25 cellular contexts compared by ENCODE assay signal in the genomic region with DNA sequence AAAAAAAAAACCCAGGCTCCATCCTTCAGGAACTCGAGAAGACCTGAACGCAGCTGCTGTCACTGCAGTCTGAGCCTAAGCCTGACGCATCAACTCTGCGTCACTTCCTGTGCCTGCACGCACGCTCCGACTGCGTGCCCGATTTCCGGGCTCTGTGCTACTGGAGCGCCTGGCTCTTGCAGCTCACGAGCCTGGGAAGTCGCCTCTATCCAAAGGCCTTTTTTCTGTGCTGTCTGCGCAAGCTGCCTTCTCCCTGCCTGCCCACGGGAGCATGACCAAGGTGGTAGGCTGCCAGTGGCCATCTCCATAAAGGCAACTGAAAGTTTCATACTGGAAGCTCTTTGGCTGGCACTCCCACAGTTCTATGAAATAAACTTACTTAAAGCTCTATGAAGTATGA. TPM values are rescaled to one million over a fixed set of nuclear protein-coding genes. Genes with fewer than 3 reads are reported as not detected.
A peak's percentile ranks its signal among the peaks of the same experiment; 100 is the strongest.
DNase-seq lines count a peak whose midpoint lies in the region; FAIRE-seq and TF ChIP-seq lines count a peak whose summit lies in the region.
"Had no signal": no experiment of that assay in that cellular context is flagged by ENCODE, and none has a peak within 500 bp of the region (broad histone marks: within the 10 kb centered on the region; RNA-seq: fewer than 3 reads in every experiment).

No MANE protein-coding gene starts in this region.

- intact Hi-C loops in kidney (cut with DNase I) = no loop called here
- intact Hi-C loops in CD14-positive monocyte (cut with micrococcal nuclease) = no loop called here

- no peaks in the 10 kb centered on the region for H3K9me3 ChIP-seq in H9 (ENCODE audit: control insufficient read depth, low read depth, low read length)
- H3K9me3 ChIP-seq in kidney (ENCODE audit: control insufficient read depth in 1 of 2, low read length in 2 of 2) = no peaks in the 10 kb centered on the region
- H3K9me3 ChIP-seq: uterus had no signal

- H3K27me3 ChIP-seq in H9 (ENCODE audit: insufficient read depth, low read length) = no peaks in the 10 kb centered on the region
- H3K27me3 ChIP-seq: dorsolateral prefrontal cortex, hepatocyte, uterus had no signal

- H2AFZ ChIP-seq in H9 (ENCODE audit: low read length) = no peak overlapping the region
- H2AFZ ChIP-seq: hepatocyte had no signal

- no peak overlapping the region for H3K14ac ChIP-seq in H9 (ENCODE audit: insufficient read depth, low read length)

- H3K23me2 ChIP-seq in H9 (ENCODE audit: insufficient read length, low read depth, low read length, poor library complexity, severe bottlenecking) = no peaks in the 10 kb centered on the region

- no peak overlapping the region for H2BK15ac ChIP-seq in H9 (ENCODE audit: low read depth, low read length)

- no peak overlapping the region for H3K4me3 ChIP-seq in kidney (ENCODE audit: low read length in 2 of 2)
- H3K4me3 ChIP-seq: hepatocyte, uterus had no signal

- no peaks in the 10 kb centered on the region for H3K79me2 ChIP-seq in H9 (ENCODE audit: insufficient read depth, low read length)

- H3K4me3 Mint-ChIP-seq in H9 = no peak overlapping the region
- no peak overlapping the region for H3K4me3 Mint-ChIP-seq in CD14-positive monocyte
- H3K4me3 Mint-ChIP-seq: central memory CD8-positive, alpha-beta T cell; natural killer cell treated with Interleukin-12 subunit alpha and Interleukin-12 subunit beta and Interleukin-15 and Interleukin-18, amount 100 ng/mL, for 72 hours had no signal

- H3K27ac ChIP-seq in H9 (ENCODE audit: insufficient read length, low read depth, low read length) (no peak overlapping the region), kidney (ENCODE audit: low read depth in 2 of 2, low read length in 2 of 2) (no peak overlapping the region)
- H3K27ac ChIP-seq: hepatocyte, uterus had no signal

- no peaks in the 10 kb centered on the region for H3K9me3 Mint-ChIP-seq in H9
- no peaks in the 10 kb centered on the region for H3K9me3 Mint-ChIP-seq in CD14-positive monocyte
- H3K9me3 Mint-ChIP-seq: central memory CD8-positive, alpha-beta T cell; natural killer cell treated with Interleukin-12 subunit alpha and Interleukin-12 subunit beta and Interleukin-15 and Interleukin-18, amount 100 ng/mL, for 72 hours had no signal

- WGBS in H9 (ENCODE audit: extremely low coverage, insufficient read length, low lambda C conversion rate) = no CpG with 5 or more reads among the region's 15 CpGs

- H4K8ac ChIP-seq in H9 (replicated peaks; ENCODE audit: insufficient read length, low read depth, low read length) = no peak overlapping the region

- no peak overlapping the region for H3K18ac ChIP-seq in H9 (ENCODE audit: insufficient read length, low read depth, low read length)

- no peak overlapping the region for H3T11ph ChIP-seq in H9 (ENCODE audit: low read length)

- H2BK12ac ChIP-seq in H9 (ENCODE audit: insufficient read length, low read depth, low read length) = no peak overlapping the region

- H3K4me1 ChIP-seq in H9 (ENCODE audit: insufficient read depth, low read length) (no peaks in the 10 kb centered on the region), kidney (ENCODE audit: control insufficient read depth in 1 of 2, insufficient read depth in 1 of 2, low read depth in 1 of 2, low read length in 2 of 2) (no peaks in the 10 kb centered on the region)
- H3K4me1 ChIP-seq: uterus had no signal

- H3K27me3 Mint-ChIP-seq in H9 (ENCODE audit: low read depth) = no peaks in the 10 kb centered on the region
- no peaks in the 10 kb centered on the region for H3K27me3 Mint-ChIP-seq in CD14-positive monocyte (ENCODE audit: low read depth in 3 of 3)
- H3K27me3 Mint-ChIP-seq: central memory CD8-positive, alpha-beta T cell had no signal

- no peak overlapping the region for H2AK5ac ChIP-seq in H9 (ENCODE audit: insufficient read length, low read length)

- H3K27ac Mint-ChIP-seq in H9 (no peak overlapping the region), CD14-positive monocyte (no peak overlapping the region)
- H3K27ac Mint-ChIP-seq: activated naive CD4-positive, alpha-beta T cell treated with anti-CD3 and anti-CD28 coated beads, Interleukin-2, amount 50 U/mL, for 72 hours; natural killer cell treated with Interleukin-12 subunit alpha and Interleukin-12 subunit beta and Interleukin-15 and Interleukin-18, amount 100 ng/mL, for 72 hours had no signal

- H4K91ac ChIP-seq in H9 (ENCODE audit: insufficient read length, low read depth, low read length) = no peak overlapping the region

- DNase-seq in AG20443 (ENCODE audit: low spot score) = peak; percentile 83
- peak; percentile 30 for DNase-seq in H9
- peak; percentile 93 for DNase-seq in SK-MEL-5 (ENCODE audit: low read depth, low spot score)
- peak; percentile 77 for DNase-seq in kidney
- DNase-seq in CD14-positive monocyte (ENCODE audit: low spot score) = no peak
- no peak for DNase-seq in stimulated activated CD4-positive, alpha-beta T cell treated with anti-CD3 and anti-CD28 coated beads, Interleukin-1b, Interleukin-23, amount 100 ng/mL, for 48 hours
- DNase-seq in activated effector memory CD4-positive, alpha-beta T cell treated with anti-CD3 and anti-CD28 coated beads, Interleukin-2, amount 50 U/mL, for 16 hours = no peak
- no peak for DNase-seq in SHP77 treated with DMSO at 0.1 percent for 48 hours (lab: John Stamatoyannopoulos, UW)
- DNase-seq: ACHN; activated CD4-positive, alpha-beta T cell treated with anti-CD3 and anti-CD28 coated beads, Interleukin-2, amount 50 U/mL, for 1 hour; DMS 273 treated with DMSO at 0.1 percent for 48 hours; foreskin fibroblast; GDM1; midbrain; NCI-H1436; SIG-M5; uterus had no signal

- H3K79me1 ChIP-seq in H9 (ENCODE audit: insufficient read depth, low read depth, low read length, poor library complexity, severe bottlenecking) = no peaks in the 10 kb centered on the region

- no peak for FAIRE-seq in kidney (lab: Jason Lieb, UNC)
- FAIRE-seq: astrocyte, HepG2 had no signal

- H2BK20ac ChIP-seq in H9 (ENCODE audit: low read depth, low read length, poor library complexity, severe bottlenecking) = no peak overlapping the region

- H2BK120ac ChIP-seq in H9 (ENCODE audit: low read depth, low read length, poor library complexity, severe bottlenecking) = no peak overlapping the region

- no peak overlapping the region for H3K4me2 ChIP-seq in H9 (ENCODE audit: insufficient read depth, insufficient read length, low read length)
- H3K4me2 ChIP-seq: hepatocyte had no signal

- no peaks in the 10 kb centered on the region for H4K20me1 ChIP-seq in H9 (ENCODE audit: control insufficient read depth, insufficient read depth, insufficient read length)

- TF ChIP-seq CTCF in H9 (conservative IDR thresholded peaks at IDR 0.05) (no peak), kidney (IDR thresholded peaks at IDR 0.05; ENCODE audit: borderline replicate concordance, extremely low read depth, insufficient read depth) (no peak), CD14-positive monocyte (IDR thresholded peaks at IDR 0.05) (no peak)

- H3K4ac ChIP-seq in H9 (ENCODE audit: low read depth, low read length) = no peak overlapping the region

- no peaks in the 10 kb centered on the region for H3K36me3 ChIP-seq in kidney (ENCODE audit: control insufficient read depth in 1 of 2, insufficient read depth in 2 of 2, low read length in 2 of 2)
- H3K36me3 ChIP-seq: uterus had no signal

- H3K56ac ChIP-seq in H9 (ENCODE audit: insufficient read length, low read depth, low read length) = no peak overlapping the region

- H3K9ac ChIP-seq in H9 (ENCODE audit: extremely low read depth, insufficient read length, low read length) = no peak overlapping the region
- H3K9ac ChIP-seq in kidney (ENCODE audit: low read length in 2 of 2) = no peak overlapping the region

- no peak overlapping the region for H2BK5ac ChIP-seq in H9 (ENCODE audit: insufficient read length, low read length)

- no peak overlapping the region for H3K23ac ChIP-seq in H9 (ENCODE audit: insufficient read length, low read depth, low read length)

- no peaks in the 10 kb centered on the region for H3K36me3 Mint-ChIP-seq in H9 (ENCODE audit: insufficient read depth in 1 of 3, low read depth in 3 of 3)
- peaks cover 78 to 94% of the 10 kb centered on the region in 2 donors for H3K36me3 Mint-ChIP-seq in CD14-positive monocyte
- H3K36me3 Mint-ChIP-seq: activated naive CD4-positive, alpha-beta T cell treated with anti-CD3 and anti-CD28 coated beads, Interleukin-2, amount 50 U/mL, for 72 hours; natural killer cell treated with Interleukin-12 subunit alpha and Interleukin-12 subunit beta and Interleukin-15 and Interleukin-18, amount 100 ng/mL, for 72 hours had no signal

- no peaks in the 10 kb centered on the region for H3K4me1 Mint-ChIP-seq in H9
- peaks cover 2% of the 10 kb centered on the region for H3K4me1 Mint-ChIP-seq in CD14-positive monocyte
- H3K4me1 Mint-ChIP-seq: central memory CD8-positive, alpha-beta T cell had no signal

- no peak overlapping the region for H4K5ac ChIP-seq in H9 (ENCODE audit: insufficient read length, low read depth, low read length)

- in situ Hi-C loops in SK-MEL-5 (cut with HindIII; ENCODE audit: low pct_unique_long_range_greater_than_20kb, low sequenced_read_pairs) = no loop called here

RNA-seq across cellular contexts. Expression of gene GASK1B, which starts 9.9 kb away (rescaled TPM):
- total RNA-seq in H9 (2021) (not detected in 2 replicates), kidney (38.6 TPM)
- total RNA-seq in SK-MEL-5 (2014; rRNA removed; shearing (Covaris generic)) = 11.7 and 12.8 TPM in 2 replicates
- polyA plus RNA-seq in SK-MEL-5 (2015; cell fraction: cytosol; rRNA removed) = 24.4 and 29.9 TPM in 2 replicates
- polyA plus RNA-seq in SK-MEL-5 (2015; cell fraction: nucleus; rRNA removed) = 21.6 and 24.1 TPM in 2 replicates
- polyA plus RNA-seq in kidney (ENCODE audit: insufficient read depth, low read depth, low replicate concordance) (6.5 TPM), CD14-positive monocyte (100 to 1,000 TPM in 1 of 2 donors, 10 to 100 TPM in 1; 82.2 to 106 TPM)
- total RNA-seq: activated naive CD4-positive, alpha-beta T cell treated with anti-CD3 and anti-CD28 coated beads, Interleukin-2, amount 50 U/mL, for 72 hours; natural killer cell treated with Interleukin-12 subunit alpha and Interleukin-12 subunit beta and Interleukin-15 and Interleukin-18, amount 100 ng/mL, for 72 hours; T-helper 1 cell treated with Interleukin-12 subunit alpha and Interleukin-12 subunit beta and Interleukin-4 antibody, amounts not matched to agents 30 ng/mL and 1 ng/mL, for 36 hours had no signal

RNA-seq across cellular contexts. Expression of gene TMEM144, which starts 27.6 kb away (rescaled TPM):
- 3.4 and 3.6 TPM in 2 replicates for total RNA-seq in H9 (2021)
- 26.8 and 27.1 TPM in 2 replicates for total RNA-seq in SK-MEL-5 (2014; rRNA removed; shearing (Covaris generic))
- polyA plus RNA-seq in SK-MEL-5 (2015; cell fraction: cytosol; rRNA removed) = 13.7 and 25.6 TPM in 2 replicates
- polyA plus RNA-seq in SK-MEL-5 (2015; cell fraction: nucleus; rRNA removed) = 13.2 and 25.5 TPM in 2 replicates
- total RNA-seq in kidney = 9.8 TPM
- 3.3 TPM for polyA plus RNA-seq in kidney (ENCODE audit: insufficient read depth, low read depth, low replicate concordance)
- polyA plus RNA-seq in CD14-positive monocyte = 1 to 10 TPM; 1.0 to 1.5 TPM

Comparison
In these comparisons a context has a peak if more than half of its experiments do, and no peak if none do; other contexts are left out.
1. DNase-seq: peak in AG20443 (single experiment), H9 (single experiment), SK-MEL-5 (single experiment) and kidney (single experiment); none in CD14-positive monocyte (single experiment), stimulated activated CD4-positive, alpha-beta T cell treated with anti-CD3 and anti-CD28 coated beads, Interleukin-1b, Interleukin-23, amount 100 ng/mL, for 48 hours (single experiment), activated effector memory CD4-positive, alpha-beta T cell treated with anti-CD3 and anti-CD28 coated beads, Interleukin-2, amount 50 U/mL, for 16 hours (single experiment) and SHP77 treated with DMSO at 0.1 percent for 48 hours (single experiment).
2. RNA of gene GASK1B, which starts 9.9 kb away (total RNA-seq): 38.6 TPM in kidney (single experiment) and 11.7 to 12.8 TPM in SK-MEL-5; not detected in H9; every median in the first group is over 10 times any median in the second.